In the genomic region with DNA sequence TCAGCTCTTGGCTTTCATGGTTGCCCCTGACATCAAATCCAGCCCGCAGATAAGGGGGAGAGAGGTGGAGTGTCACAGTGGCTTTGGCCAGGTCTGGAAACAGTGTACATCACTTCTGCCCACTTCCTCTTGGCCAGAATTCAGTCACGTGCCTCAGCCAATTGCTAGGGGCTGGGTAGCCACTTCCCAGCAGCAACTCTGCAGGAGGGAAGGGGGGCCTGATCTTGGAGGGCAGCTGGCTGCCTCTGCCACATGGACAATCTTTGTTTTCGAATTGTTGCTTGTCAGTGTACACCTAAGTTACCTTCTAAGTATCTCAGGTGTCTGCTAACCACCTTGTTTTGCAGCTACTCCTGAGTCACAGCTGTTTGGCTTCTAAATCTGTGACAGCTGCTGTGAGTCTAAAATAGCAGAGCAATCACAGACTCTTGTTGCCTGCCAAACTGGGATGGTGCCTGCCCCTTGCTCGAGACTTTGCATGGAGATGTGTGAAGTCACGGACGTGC, we compare ENCODE assay signal across 1 cellular context.
TF ChIP-seq lines count a peak whose summit lies in the region.

No MANE protein-coding gene starts in this region.

TF ChIP-seq in K562, 482 proteins besides CTCF, POLR2A, EP300 and RAD21 (continued from another document and continues in another):
- TF ChIP-seq USF2 (CRISPR knock-in tag; IDR thresholded peaks at IDR 0.05) (peak; percentile 84), NRF1 (conservative IDR thresholded peaks at IDR 0.05 in 1 of 2, IDR thresholded peaks at IDR 0.05 in 1 of 2) (0 out of 4 replicates have a peak, but pooled peaks of 1 of the 2 experiments have one; percentile 5), ARNT (IDR thresholded peaks at IDR 0.05) (no peak), NFRKB (IDR thresholded peaks at IDR 0.05; ENCODE audit: low read depth) (no peak), ZNF592 (IDR thresholded peaks at IDR 0.05) (peak; percentile 54; the same call in 1 of the 2 replicates), ETS2 (tag; IDR thresholded peaks at IDR 0.05; ENCODE audit: borderline replicate concordance, poor library complexity, severe bottlenecking) (no peak), KDM5B (IDR thresholded peaks at IDR 0.05; ENCODE audit: insufficient replicate concordance, low read depth, low read length) (no peak), MXI1 (IDR thresholded peaks at IDR 0.05; ENCODE audit: low read depth, low read length) (no peak), BHLHE40 (IDR thresholded peaks at IDR 0.05; ENCODE audit: low read length) (peak; percentile 92), ZFP30 (CRISPR knock-in tag; IDR thresholded peaks at IDR 0.05; ENCODE audit: borderline replicate concordance) (no peak), RAD51 (IDR thresholded peaks at IDR 0.05; ENCODE audit: borderline replicate concordance, low read depth) (peak; percentile 79), AFF1 (IDR thresholded peaks at IDR 0.05; ENCODE audit: low read depth in 1 of 2, partially characterized antibody in 2 of 2) (no peak), CEBPG (CRISPR knock-in tag; IDR thresholded peaks at IDR 0.05) (no peak), CEBPG (tag; conservative IDR thresholded peaks at IDR 0.05 in 1 of 2, IDR thresholded peaks at IDR 0.05 in 1 of 2) (no peak), ZNF239 (CRISPR knock-in tag; IDR thresholded peaks at IDR 0.05) (no peak), RBM39 (optimal IDR thresholded peaks at IDR 0.05; ENCODE audit: low read depth, low read length) (no peak), KAT8 (IDR thresholded peaks at IDR 0.05; ENCODE audit: low read depth) (no peak), PHB2 (IDR thresholded peaks at IDR 0.05; ENCODE audit: low read depth) (no peak), CLOCK (CRISPR knock-in tag; IDR thresholded peaks at IDR 0.05; ENCODE audit: borderline replicate concordance) (no peak), ZNF57 (CRISPR knock-in tag; IDR thresholded peaks at IDR 0.05) (0 out of 2 replicates have a peak, but pooled peaks have one; percentile 34), DACH1 (IDR thresholded peaks at IDR 0.05; ENCODE audit: partially characterized antibody) (no peak), ID3 (CRISPR knock-in tag; IDR thresholded peaks at IDR 0.05) (no peak), ID3 (tag; IDR thresholded peaks at IDR 0.05) (no peak), ZNF134 (CRISPR knock-in tag; conservative IDR thresholded peaks at IDR 0.05) (no peak), ELF2 (CRISPR knock-in tag; IDR thresholded peaks at IDR 0.05) (no peak), CBFA2T2 (conservative IDR thresholded peaks at IDR 0.05) (peak; percentile 39; the same call in 1 of the 2 replicates), TOE1 (IDR thresholded peaks at IDR 0.05; ENCODE audit: borderline replicate concordance) (peak; percentile 82; the same call in 1 of the 2 replicates), TOE1 (CRISPR knock-in tag; IDR thresholded peaks at IDR 0.05; ENCODE audit: borderline replicate concordance, low read depth) (no peak), ZBTB17 (CRISPR knock-in tag; IDR thresholded peaks at IDR 0.05) (peak; percentile 44; the same call in 1 of the 2 replicates), CXXC5 (CRISPR knock-in tag; IDR thresholded peaks at IDR 0.05) (0 out of 2 replicates have a peak, but pooled peaks have one; percentile 15), SP2 (IDR thresholded peaks at IDR 0.05; ENCODE audit: extremely low read depth, low read depth, low read length, poor library complexity, severe bottlenecking) (no peak), TARDBP (IDR thresholded peaks at IDR 0.05) (no peak), SMARCA4 (IDR thresholded peaks at IDR 0.05) (no peak), ZNF444 (CRISPR knock-in tag; IDR thresholded peaks at IDR 0.05) (no peak), ELK1 (CRISPR knock-in tag; IDR thresholded peaks at IDR 0.05) (no peak), CTBP1 (IDR thresholded peaks at IDR 0.05; ENCODE audit: borderline replicate concordance) (peak; percentile 46; the same call in 1 of the 2 replicates), REST (CRISPR knock-in tag; IDR thresholded peaks at IDR 0.05; ENCODE audit: low read depth) (0 out of 2 replicates have a peak, but pooled peaks have one; percentile 45), MAFK (IDR thresholded peaks at IDR 0.05; ENCODE audit: low read length) (no peak)
- TF ChIP-seq, protein P1, sequence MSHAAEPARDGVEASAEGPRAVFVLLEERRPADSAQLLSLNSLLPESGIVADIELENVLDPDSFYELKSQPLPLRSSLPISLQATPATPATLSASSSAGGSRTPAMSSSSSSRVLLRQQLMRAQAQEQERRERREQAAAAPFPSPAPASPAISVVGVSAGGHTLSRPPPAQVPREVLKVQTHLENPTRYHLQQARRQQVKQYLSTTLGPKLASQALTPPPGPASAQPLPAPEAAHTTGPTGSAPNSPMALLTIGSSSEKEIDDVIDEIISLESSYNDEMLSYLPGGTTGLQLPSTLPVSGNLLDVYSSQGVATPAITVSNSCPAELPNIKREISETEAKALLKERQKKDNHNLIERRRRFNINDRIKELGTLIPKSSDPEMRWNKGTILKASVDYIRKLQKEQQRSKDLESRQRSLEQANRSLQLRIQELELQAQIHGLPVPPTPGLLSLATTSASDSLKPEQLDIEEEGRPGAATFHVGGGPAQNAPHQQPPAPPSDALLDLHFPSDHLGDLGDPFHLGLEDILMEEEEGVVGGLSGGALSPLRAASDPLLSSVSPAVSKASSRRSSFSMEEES (CRISPR knock-in tag; IDR thresholded peaks at IDR 0.05): peak; percentile 93
- TF ChIP-seq, protein P2, sequence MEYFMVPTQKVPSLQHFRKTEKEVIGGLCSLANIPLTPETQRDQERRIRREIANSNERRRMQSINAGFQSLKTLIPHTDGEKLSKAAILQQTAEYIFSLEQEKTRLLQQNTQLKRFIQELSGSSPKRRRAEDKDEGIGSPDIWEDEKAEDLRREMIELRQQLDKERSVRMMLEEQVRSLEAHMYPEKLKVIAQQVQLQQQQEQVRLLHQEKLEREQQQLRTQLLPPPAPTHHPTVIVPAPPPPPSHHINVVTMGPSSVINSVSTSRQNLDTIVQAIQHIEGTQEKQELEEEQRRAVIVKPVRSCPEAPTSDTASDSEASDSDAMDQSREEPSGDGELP (CRISPR knock-in tag; IDR thresholded peaks at IDR 0.05; ENCODE audit: borderline replicate concordance): peak; percentile 48; the same call in 1 of the 2 replicates
